In the genomic region with DNA sequence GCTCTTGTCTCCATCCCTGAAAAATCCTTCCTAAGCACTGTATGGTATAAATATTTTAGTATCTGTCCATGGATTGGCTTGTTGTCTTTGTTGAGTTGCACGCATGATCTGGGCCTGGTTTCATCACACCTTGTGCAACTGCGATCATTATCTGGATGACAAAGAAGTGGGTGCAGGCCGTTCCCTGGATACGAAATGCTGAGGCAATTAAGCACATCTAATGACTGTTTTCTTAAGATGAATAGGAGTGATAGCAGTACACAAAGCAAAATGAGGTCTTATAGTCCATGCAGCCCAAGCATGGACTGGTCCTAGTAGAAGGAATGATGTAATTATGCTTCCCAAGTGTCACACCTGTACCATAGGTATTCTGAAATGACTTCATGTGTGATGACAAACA, we compare ENCODE assay signal across 20 cellular contexts. TPM values are rescaled to one million over a fixed set of nuclear protein-coding genes. Genes with fewer than 3 reads are reported as not detected.
DNase-seq lines count a peak whose midpoint lies in the region; ATAC-seq and TF ChIP-seq lines count a peak whose summit lies in the region.
"Had no signal": no experiment of that assay in that cellular context is flagged by ENCODE, and none has a peak within 500 bp of the region (broad histone marks: within the 10 kb centered on the region; RNA-seq: fewer than 3 reads in every experiment).

No MANE protein-coding gene starts in this region.

- CTCF ChIA-PET in SK-N-SH (lab: Yijun Ruan, JAX), result interaction anchor here (1.0 to 6.2 kb wide), 10 partner anchors 10 to 344 kb away, joined by 4 to 37 read pairs (median 8); partner anchors contain the start of gene SLC35D3

- no peaks in the 10 kb centered on the region for H3K36me3 ChIP-seq in SK-N-SH (replicated peaks in 1 of 2; ENCODE audit: control insufficient read depth in 1 of 2, insufficient read depth in 2 of 2, low read length in 1 of 2)
- no peaks in the 10 kb centered on the region for H3K36me3 ChIP-seq in endocrine pancreas (ENCODE audit: control insufficient read depth, insufficient read depth, low read length)
- H3K36me3 ChIP-seq in stomach, result no peaks in the 10 kb centered on the region
- H3K36me3 ChIP-seq: BLaER1 treated with 17β-estradiol and CSF1 and Interleukin-3, amounts not matched to agents 10 nM and 100 nM had no signal

- intact Hi-C loops in stomach (cut with DNase I; ENCODE audit: low total_unique reads), result no loop called here

- H3K4me3 ChIP-seq in SK-N-SH (ENCODE audit: low read depth in 2 of 2, low read length in 1 of 2), result no peak overlapping the region; a peak in 1 of 4 replicates
- peak overlapping the region; percentile 37 for H3K4me3 ChIP-seq in endocrine pancreas (ENCODE audit: control insufficient read depth, insufficient read depth, low read length)
- no peak overlapping the region for H3K4me3 ChIP-seq in stomach
- H3K4me3 ChIP-seq: BLaER1 treated with 17β-estradiol and CSF1 and Interleukin-3, amounts not matched to agents 10 nM and 100 nM had no signal

- WGBS in SK-N-SH (ENCODE audit: low lambda C conversion rate), result 45% methylated on average over 4 of the region's 4 CpGs
- 80 to 88% (median 81%) methylated on average over 4 of the region's 4 CpGs for WGBS in stomach, 5 donors

- H3F3A ChIP-seq in SK-N-SH (replicated peaks; ENCODE audit: insufficient read depth), result no peaks in the 10 kb centered on the region

- TF ChIP-seq CTCF in SK-N-SH (IDR thresholded peaks at IDR 0.05), result no peak
- TF ChIP-seq CTCF in stomach (IDR thresholded peaks at IDR 0.05), result no peak

- DNase-seq in SK-N-SH, result no peak
- DNase-seq in NCI-H748 treated with DMSO at 0.1 percent for 48 hours (lab: John Stamatoyannopoulos, UW), result peak; percentile 90
- DNase-seq in stomach, result no peak
- no peak for DNase-seq in NCI-H2107 treated with DMSO at 0.1 percent for 48 hours (lab: John Stamatoyannopoulos, UW; ENCODE audit: unreplicated experiment)
- no peak for DNase-seq in OCI-M1 (lab: John Stamatoyannopoulos, UW)
- DNase-seq: activated CD4-positive, alpha-beta T cell treated with anti-CD3 and anti-CD28 coated beads for 36 hours; activated T-cell treated with anti-CD3 and anti-CD28 coated beads, Interleukin-2, amount 50 U/mL, for 72 hours; effector CD8-positive, alpha-beta T cell; HFFc6; NCI-H1694; NCI-H446 treated with DMSO at 0.1 percent for 48 hours; SHP77; stimulated activated CD8-positive, alpha-beta memory T cell treated with anti-CD3 and anti-CD28 coated beads, Interleukin-4, amount 100 ng/mL, for 48 hours; T-cell had no signal

- TF ChIP-seq POLR2A in stomach (IDR thresholded peaks at IDR 0.05), result no peak

- no peaks in the 10 kb centered on the region for H3K27me3 ChIP-seq in SK-N-SH (ENCODE audit: insufficient read depth)
- no peaks in the 10 kb centered on the region for H3K27me3 ChIP-seq in endocrine pancreas (ENCODE audit: control insufficient read depth, insufficient read depth, low read length)
- H3K27me3 ChIP-seq in stomach, result peaks cover 0 to 4% (median 0%) of the 10 kb centered on the region in 3 donors
- H3K27me3 ChIP-seq: BLaER1 treated with 17β-estradiol and CSF1 and Interleukin-3, amounts not matched to agents 10 nM and 100 nM had no signal

- no peak for TF ChIP-seq EP300 in SK-N-SH (IDR thresholded peaks at IDR 0.05; ENCODE audit: borderline replicate concordance in 1 of 2, low read depth in 1 of 2, low read length in 1 of 2)
- TF ChIP-seq EP300 in stomach (IDR thresholded peaks at IDR 0.05), result no peak

- POLR2A ChIA-PET in SK-N-SH (lab: Yijun Ruan, JAX), result interaction anchor here (0.6 to 7.1 kb wide), 15 partner anchors 10 to 547 kb away, joined by 3 to 93 read pairs (median 4); partner anchors contain the start of genes IL20RA and SLC35D3

- H3K4me1 ChIP-seq in SK-N-SH (ENCODE audit: control insufficient read depth in 1 of 2, insufficient read depth in 2 of 2, low read depth in 1 of 2, low read length in 1 of 2) (peaks cover 0 to 37% of the 10 kb centered on the region in 2 experiments; a peak in 2 of 4 replicates), endocrine pancreas (ENCODE audit: control insufficient read depth, insufficient read depth, low read length) (peaks cover 17% of the 10 kb centered on the region), stomach (peaks cover 0 to 14% (median 3%) of the 10 kb centered on the region in 4 donors)
- H3K4me1 ChIP-seq: BLaER1 treated with 17β-estradiol and CSF1 and Interleukin-3, amounts not matched to agents 10 nM and 100 nM had no signal

- H2AFZ ChIP-seq in SK-N-SH (ENCODE audit: low read depth), result no peak overlapping the region

- no peak overlapping the region for H3K9ac ChIP-seq in SK-N-SH
- H3K9ac ChIP-seq in endocrine pancreas (ENCODE audit: control insufficient read depth, insufficient read depth, low read length), result no peak overlapping the region
- H3K9ac ChIP-seq: BLaER1 treated with 17β-estradiol and CSF1 and Interleukin-3, amounts not matched to agents 10 nM and 100 nM had no signal

- no peak overlapping the region for H3K4me2 ChIP-seq in SK-N-SH
- H3K4me2 ChIP-seq: BLaER1 treated with 17β-estradiol and CSF1 and Interleukin-3, amounts not matched to agents 10 nM and 100 nM had no signal

- ATAC-seq in SK-N-SH treated with all-trans-retinoic acid at 6 μM for 48 hours, result no peak
- no peak for ATAC-seq in GM18861 (IDR thresholded peaks at IDR 0.05; ENCODE audit: unreplicated experiment)
- ATAC-seq: activated CD4-positive, alpha-beta T cell treated with anti-CD3 and anti-CD28 coated beads for 36 hours; activated T-cell treated with anti-CD3 and anti-CD28 coated beads, Interleukin-2, amount 50 U/mL, for 72 hours; T-cell had no signal

- no peak for TF ChIP-seq RAD21 in SK-N-SH (IDR thresholded peaks at IDR 0.05; ENCODE audit: low read length)

- H3K9me3 ChIP-seq in SK-N-SH (no peaks in the 10 kb centered on the region), endocrine pancreas (ENCODE audit: control insufficient read depth, low read length) (no peaks in the 10 kb centered on the region), stomach (no peaks in the 10 kb centered on the region)
- H3K9me3 ChIP-seq: BLaER1 treated with 17β-estradiol and CSF1 and Interleukin-3, amounts not matched to agents 10 nM and 100 nM had no signal

- H3K9me2 ChIP-seq in SK-N-SH, result no peaks in the 10 kb centered on the region

- H3K27ac ChIP-seq in SK-N-SH (ENCODE audit: low read depth in 2 of 2, low read length in 1 of 2), result peak overlapping the region in 1 of 2 experiments; percentile 99; a peak in 2 of 4 replicates
- peak overlapping the region in 4 of 5 donors; percentile 1 to 51 (median 28) for H3K27ac ChIP-seq in stomach
- H3K27ac ChIP-seq: BLaER1 treated with 17β-estradiol and CSF1 and Interleukin-3, amounts not matched to agents 10 nM and 100 nM had no signal

- no peaks in the 10 kb centered on the region for H4K20me1 ChIP-seq in SK-N-SH (ENCODE audit: insufficient read depth)
- H4K20me1 ChIP-seq: BLaER1 treated with 17β-estradiol and CSF1 and Interleukin-3, amounts not matched to agents 10 nM and 100 nM had no signal

- H3K79me2 ChIP-seq in SK-N-SH (ENCODE audit: insufficient read depth), result no peaks in the 10 kb centered on the region

TF ChIP-seq in SK-N-SH, 30 proteins besides CTCF, POLR2A, EP300 and RAD21 (continues in another document):
- TF ChIP-seq FOXJ3 (CRISPR knock-in tag; IDR thresholded peaks at IDR 0.05), result peak; percentile 47; the same call in 1 of the 2 replicates
- no peak for TF ChIP-seq SIN3A (IDR thresholded peaks at IDR 0.05; ENCODE audit: borderline replicate concordance, low read depth, low read length)
- TF ChIP-seq GATA2 (CRISPR knock-in tag; IDR thresholded peaks at IDR 0.05), result peak; percentile 91
- TF ChIP-seq YY1 (IDR thresholded peaks at IDR 0.05; ENCODE audit: low read depth), result no peak
- TF ChIP-seq ZBTB33 (IDR thresholded peaks at IDR 0.05; ENCODE audit: borderline replicate concordance, low read depth), result no peak
- TF ChIP-seq TCF12 (IDR thresholded peaks at IDR 0.05), result no peak

TF ChIP-seq in SK-N-SH treated with all-trans-retinoic acid at 6 μM for 48 hours, 23 proteins besides CTCF, POLR2A, EP300 and RAD21:
- TF ChIP-seq ESRRG (CRISPR knock-in tag; IDR thresholded peaks at IDR 0.05), result no peak
- no peak for TF ChIP-seq ZC3H10 (CRISPR knock-in tag; IDR thresholded peaks at IDR 0.05)
- TF ChIP-seq CSRNP3 (CRISPR knock-in tag; IDR thresholded peaks at IDR 0.05), result no peak
- no peak for TF ChIP-seq ZFP30 (CRISPR knock-in tag; IDR thresholded peaks at IDR 0.05)

RNA-seq across cellular contexts. Expression of gene SLC35D3, which starts 47.8 kb away (rescaled TPM):
- polyA plus RNA-seq in SK-N-SH (2012; rRNA removed) (0.05 and 0.16 TPM in 2 replicates), stomach (under 1 TPM in 2 of 3 donors, not detected in 1; 0.08 to 0.31 TPM)
- polyA plus RNA-seq in SK-N-SH (2012; cell fraction: cytosol; rRNA removed), result 0.19 and 0.34 TPM in 2 replicates
- polyA plus RNA-seq in SK-N-SH (2012; cell fraction: nucleus; rRNA removed), result 0.09 and 0.11 TPM in 2 replicates
- total RNA-seq in stomach, result under 1 TPM in 1 of 5 donors, not detected in 4; 0.18 TPM
- total RNA-seq: activated CD4-positive, alpha-beta T cell treated with anti-CD3 and anti-CD28 coated beads for 36 hours; activated T-cell treated with anti-CD3 and anti-CD28 coated beads, Interleukin-2, amount 50 U/mL, for 72 hours; astrocyte; HFFc6; renal cortical epithelial cell; T-cell had no signal
